14 cellular contexts compared by ENCODE assay signal in genomic region chr2:27956895-27957294, GRCh38.
DNase-seq lines count a peak whose midpoint lies in the region; ATAC-seq and TF ChIP-seq lines count a peak whose summit lies in the region.
"Had no signal": no experiment of that assay in that cellular context is flagged by ENCODE, and none has a peak within 500 bp of the region (broad histone marks: within the 10 kb centered on the region; RNA-seq: fewer than 3 reads in every experiment).

No MANE protein-coding gene starts in this region.

- intact Hi-C loops in spleen (cut with DNase I; ENCODE audit: low total_unique reads) = no loop called here
- intact Hi-C loops in body of pancreas (cut with DNase I) = no loop called here
- intact Hi-C loops in vagina (cut with DNase I) = loop anchor here (5.0 to 10.0 kb wide), 2 partner anchors 252 to 435 kb away; partner anchors contain the start of gene FOSL2

- peaks cover 0 to 4% (median 0%) of the 10 kb centered on the region in 8 donors for H3K9me3 ChIP-seq in spleen
- no peaks in the 10 kb centered on the region for H3K9me3 ChIP-seq in body of pancreas
- no peaks in the 10 kb centered on the region for H3K9me3 ChIP-seq in vagina

- ATAC-seq in HG03095 (IDR thresholded peaks at IDR 0.05; ENCODE audit: unreplicated experiment) (no peak), body of pancreas (no peak)
- ATAC-seq: T-helper 17 cell had no signal

- H3K27me3 ChIP-seq in spleen (replicated peaks in 1 of 7) (no peaks in the 10 kb centered on the region), body of pancreas (no peaks in the 10 kb centered on the region), vagina (no peaks in the 10 kb centered on the region)

- H3K36me3 ChIP-seq in spleen = no peaks in the 10 kb centered on the region
- no peaks in the 10 kb centered on the region for H3K36me3 ChIP-seq in body of pancreas (replicated peaks in 1 of 2; ENCODE audit: insufficient read depth in 1 of 2, low read depth in 2 of 2)
- H3K36me3 ChIP-seq in vagina = no peaks in the 10 kb centered on the region

- no peak for TF ChIP-seq POLR2A in spleen (IDR thresholded peaks at IDR 0.05)
- no peak for TF ChIP-seq POLR2A in body of pancreas (IDR thresholded peaks at IDR 0.05)
- no peak for TF ChIP-seq POLR2A in vagina (IDR thresholded peaks at IDR 0.05)

- H3K4me3 Mint-ChIP-seq in T-helper 1 cell treated with Interleukin-12 subunit alpha and Interleukin-12 subunit beta and Interleukin-4 antibody, amounts not matched to agents 30 μg/mL and 1 μg/mL, for 36 hours = no peak overlapping the region
- H3K4me3 Mint-ChIP-seq: nephron progenitor cell, T-helper 17 cell had no signal

- H3K4me3 ChIP-seq in spleen (peak overlapping the region in 1 of 8 donors; percentile 27), body of pancreas (no peak overlapping the region), vagina (no peak overlapping the region)

- H3K36me3 Mint-ChIP-seq in T-helper 1 cell treated with Interleukin-12 subunit alpha and Interleukin-12 subunit beta and Interleukin-4 antibody, amounts not matched to agents 30 μg/mL and 1 μg/mL, for 36 hours (ENCODE audit: low read depth) = peaks cover 27% of the 10 kb centered on the region

- DNase-seq in T-helper 1 cell = no peak
- peak; percentile 18 for DNase-seq in OCI-M1 (lab: John Stamatoyannopoulos, UW)
- DNase-seq in fibroblast of gingiva (ENCODE audit: low read depth) = peak; percentile 83
- DNase-seq in spleen = no peak
- no peak for DNase-seq in body of pancreas
- no peak for DNase-seq in vagina (ENCODE audit: extremely low spot score in 2 of 2)
- DNase-seq: 8988T, DMS79 treated with DMSO at 0.1 percent for 48 hours, NCI-H1417, NCI-H82, nephron progenitor cell, T-helper 17 cell had no signal

- 47 to 74% (median 60%) methylated on average over 2 of the region's 2 CpGs for WGBS in spleen, 5 donors
- WGBS in body of pancreas, 2 donors = 70 to 90% methylated on average over 2 of the region's 2 CpGs

- H3K4me1 Mint-ChIP-seq in T-helper 1 cell treated with Interleukin-12 subunit alpha and Interleukin-12 subunit beta and Interleukin-4 antibody, amounts not matched to agents 30 μg/mL and 1 μg/mL, for 36 hours (ENCODE audit: low read depth) = peaks cover 75% of the 10 kb centered on the region

- H3K27me3 Mint-ChIP-seq in T-helper 1 cell treated with Interleukin-12 subunit alpha and Interleukin-12 subunit beta and Interleukin-4 antibody, amounts not matched to agents 30 μg/mL and 1 μg/mL, for 36 hours (ENCODE audit: low read depth) = no peaks in the 10 kb centered on the region
- H3K27me3 Mint-ChIP-seq: T-helper 17 cell had no signal

- H3K9me3 Mint-ChIP-seq in T-helper 1 cell treated with Interleukin-12 subunit alpha and Interleukin-12 subunit beta and Interleukin-4 antibody, amounts not matched to agents 30 μg/mL and 1 μg/mL, for 36 hours = peaks cover 16% of the 10 kb centered on the region

- H3K27ac Mint-ChIP-seq in T-helper 1 cell treated with Interleukin-12 subunit alpha and Interleukin-12 subunit beta and Interleukin-4 antibody, amounts not matched to agents 30 μg/mL and 1 μg/mL, for 36 hours = peak overlapping the region; percentile 55
- H3K27ac Mint-ChIP-seq: nephron progenitor cell had no signal

- H3K4me1 ChIP-seq in spleen (peaks cover 24 to 90% (median 65%) of the 10 kb centered on the region in 6 donors), body of pancreas (peaks cover 39% of the 10 kb centered on the region), vagina (peaks cover 60% of the 10 kb centered on the region)

- TF ChIP-seq CTCF in spleen (IDR thresholded peaks at IDR 0.05 in 8 of 11, conservative IDR thresholded peaks at IDR 0.05 in 3 of 11) (no peak), body of pancreas (IDR thresholded peaks at IDR 0.05) (no peak), vagina (IDR thresholded peaks at IDR 0.05) (no peak)

- peak overlapping the region in 7 of 8 donors; percentile 28 to 83 (median 76) for H3K27ac ChIP-seq in spleen
- H3K27ac ChIP-seq in body of pancreas = peak overlapping the region in 1 of 4 donors; percentile 59
- no peak overlapping the region for H3K27ac ChIP-seq in vagina

Comparison
In these comparisons a context has a peak if more than half of its experiments do, and no peak if none do; other contexts are left out.
1. DNase-seq: peak in OCI-M1 (single experiment) and fibroblast of gingiva (single experiment); none in T-helper 1 cell (0 of 5), spleen (single experiment), body of pancreas (0 of 4) and vagina (0 of 2).